ENCODE assay signal across 14 cellular contexts in genomic region chr2:34093790-34094189, GRCh38.
"Had no signal": no experiment of that assay in that cellular context is flagged by ENCODE, and none has a peak within 500 bp of the region (broad histone marks: within the 10 kb centered on the region; RNA-seq: fewer than 3 reads in every experiment).

No MANE protein-coding gene starts in this region.

- H3K9ac ChIP-seq: neural progenitor cell had no signal

- H3K4me3 ChIP-seq: breast epithelium, hepatocyte, neural progenitor cell, pancreas had no signal

- H2AFZ ChIP-seq: hepatocyte, neural progenitor cell had no signal

- H3K36me3 Mint-ChIP-seq: activated naive CD8-positive, alpha-beta T cell treated with anti-CD3 and anti-CD28 coated beads, Interleukin-2, amount 10 ng/mL, durations not matched to agents 7 days and 5 days; neural progenitor cell had no signal

- H3K4me1 ChIP-seq: breast epithelium, pancreas had no signal

- H3K9me3 Mint-ChIP-seq: activated CD8-positive, alpha-beta T cell treated with anti-CD3 and anti-CD28 coated beads for 36 hours; activated naive CD8-positive, alpha-beta T cell treated with anti-CD3 and anti-CD28 coated beads, Interleukin-2, amount 10 ng/mL, durations not matched to agents 7 days and 5 days; neural progenitor cell had no signal

- H3K27me3 Mint-ChIP-seq: activated CD4-positive, alpha-beta T cell treated with anti-CD3 and anti-CD28 coated beads for 36 hours; activated naive CD8-positive, alpha-beta T cell treated with anti-CD3 and anti-CD28 coated beads, Interleukin-2, amount 10 ng/mL, durations not matched to agents 7 days and 5 days had no signal

- H3K27ac Mint-ChIP-seq: activated CD4-positive, alpha-beta T cell treated with anti-CD3 and anti-CD28 coated beads for 36 hours; activated CD8-positive, alpha-beta T cell treated with anti-CD3 and anti-CD28 coated beads for 36 hours; activated naive CD8-positive, alpha-beta T cell treated with anti-CD3 and anti-CD28 coated beads, Interleukin-2, amount 10 ng/mL, durations not matched to agents 7 days and 5 days; neural progenitor cell had no signal

- H3K4me3 Mint-ChIP-seq: activated CD4-positive, alpha-beta T cell treated with anti-CD3 and anti-CD28 coated beads for 36 hours; activated CD8-positive, alpha-beta T cell treated with anti-CD3 and anti-CD28 coated beads for 36 hours; activated naive CD8-positive, alpha-beta T cell treated with anti-CD3 and anti-CD28 coated beads, Interleukin-2, amount 10 ng/mL, durations not matched to agents 7 days and 5 days; neural progenitor cell had no signal

- H3K79me2 ChIP-seq: hepatocyte had no signal

- H3K4me2 ChIP-seq: hepatocyte, neural progenitor cell had no signal

- H3K4me1 Mint-ChIP-seq: activated CD4-positive, alpha-beta T cell treated with anti-CD3 and anti-CD28 coated beads for 36 hours; activated naive CD8-positive, alpha-beta T cell treated with anti-CD3 and anti-CD28 coated beads, Interleukin-2, amount 10 ng/mL, durations not matched to agents 7 days and 5 days had no signal

- H3K27ac ChIP-seq: breast epithelium, hepatocyte, neural progenitor cell, pancreas, WERI-Rb-1 had no signal

- DNase-seq: activated CD4-positive, alpha-beta T cell treated with anti-CD3 and anti-CD28 coated beads for 36 hours; activated CD8-positive, alpha-beta memory T cell treated with anti-CD3 and anti-CD28 coated beads, Interleukin-2, amount 50 U/mL, for 4 hours; activated CD8-positive, alpha-beta T cell treated with anti-CD3 and anti-CD28 coated beads for 36 hours; activated naive CD8-positive, alpha-beta T cell treated with anti-CD3 and anti-CD28 coated beads, Interleukin-2, amount 10 ng/mL, durations not matched to agents 7 days and 5 days; aorta; dermis blood vessel endothelial cell; pancreas; retina; stimulated activated CD4-positive, alpha-beta T cell treated with anti-CD3 and anti-CD28 coated beads, Interleukin-15, amount 100 ng/mL, for 24 hours; stimulated activated CD4-positive, alpha-beta T cell treated with anti-CD3 and anti-CD28 coated beads, Interleukin-4, amount 100 ng/mL, for 24 hours; WERI-Rb-1 had no signal

- H3K9me3 ChIP-seq: breast epithelium, pancreas had no signal

- H3K27me3 ChIP-seq: breast epithelium, hepatocyte, neural progenitor cell, pancreas had no signal

- ATAC-seq: activated CD4-positive, alpha-beta T cell treated with anti-CD3 and anti-CD28 coated beads for 36 hours; activated CD8-positive, alpha-beta T cell treated with anti-CD3 and anti-CD28 coated beads for 36 hours; pancreas had no signal

- H3K36me3 ChIP-seq: breast epithelium, neural progenitor cell, pancreas, WERI-Rb-1 had no signal
